ENCODE assay signal across 16 cellular contexts in the genomic region with DNA sequence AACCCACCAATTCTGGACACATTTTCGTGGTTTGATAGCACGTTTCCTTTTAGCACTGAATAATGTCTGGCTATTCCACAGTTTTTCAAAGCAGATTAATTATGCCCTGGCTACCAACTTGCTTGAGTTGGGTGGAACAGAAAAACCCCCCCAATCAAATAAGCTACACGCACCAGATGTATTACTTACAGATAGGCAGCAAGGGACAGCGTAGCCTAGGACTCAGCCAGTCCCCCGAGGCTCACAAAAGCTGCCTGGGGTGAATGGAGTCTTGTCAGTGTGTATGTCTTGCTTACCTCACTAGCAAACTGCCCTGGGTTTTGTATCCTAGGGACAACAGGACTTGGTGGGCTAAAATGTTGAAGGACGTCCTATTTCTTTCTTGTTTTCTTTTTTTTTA. TPM values are rescaled to one million over a fixed set of nuclear protein-coding genes. Genes with fewer than 3 reads are reported as not detected.
DNase-seq lines count a peak whose midpoint lies in the region; ATAC-seq and TF ChIP-seq lines count a peak whose summit lies in the region.
"Had no signal": no experiment of that assay in that cellular context is flagged by ENCODE, and none has a peak within 500 bp of the region (broad histone marks: within the 10 kb centered on the region; RNA-seq: fewer than 3 reads in every experiment).

No MANE protein-coding gene starts in this region.

- no peak for TF ChIP-seq POLR2A in vagina (IDR thresholded peaks at IDR 0.05)

- POLR2A ChIA-PET in WTC11 (lab: Charles Lee): interaction anchor here (0.9 kb wide), 1 partner anchor 46 kb away, joined by 3 read pairs; no protein-coding TSS in a partner anchor

- H3K4me1 Mint-ChIP-seq in activated naive CD8-positive, alpha-beta T cell (ENCODE audit: low read depth): peaks cover 6% of the 10 kb centered on the region
- H3K4me1 Mint-ChIP-seq in activated naive CD8-positive, alpha-beta T cell treated with anti-CD3 and anti-CD28 coated beads for 36 hours: no peaks in the 10 kb centered on the region
- H3K4me1 Mint-ChIP-seq in WTC11 (no peaks in the 10 kb centered on the region), naive B cell (peaks cover 0 to 6% (median 5%) of the 10 kb centered on the region in 3 donors)

- no peaks in the 10 kb centered on the region for H3K9me3 Mint-ChIP-seq in activated naive CD8-positive, alpha-beta T cell (ENCODE audit: low read depth)
- peaks cover 6% of the 10 kb centered on the region for H3K9me3 Mint-ChIP-seq in activated naive CD8-positive, alpha-beta T cell treated with anti-CD3 and anti-CD28 coated beads for 36 hours
- H3K9me3 Mint-ChIP-seq in WTC11: peaks cover 18% of the 10 kb centered on the region
- peaks cover 0 to 17% (median 11%) of the 10 kb centered on the region in 7 donors for H3K9me3 Mint-ChIP-seq in naive B cell

- H3K27ac ChIP-seq in vagina: peak overlapping the region; percentile 6
- H3K27ac ChIP-seq: gastroesophageal sphincter, suprapubic skin had no signal

- no peak overlapping the region for H3K27ac Mint-ChIP-seq in activated naive CD8-positive, alpha-beta T cell
- no peak overlapping the region for H3K27ac Mint-ChIP-seq in activated naive CD8-positive, alpha-beta T cell treated with anti-CD3 and anti-CD28 coated beads for 36 hours
- peak overlapping the region; percentile 63 for H3K27ac Mint-ChIP-seq in WTC11
- peak overlapping the region in 4 of 6 donors; percentile 20 to 94 (median 50) for H3K27ac Mint-ChIP-seq in naive B cell
- H3K27ac Mint-ChIP-seq: activated T-helper 2 cell treated with anti-CD3 and anti-CD28 coated beads, Interferon-gamma antibody, Interleukin-2, Interleukin-4, amounts not matched to agents 10 μg/mL and 5 μg/mL and 100 μg/mL, durations not matched to agents 14 hours and 24 hours and 36 hours had no signal

- no peak for DNase-seq in activated naive CD8-positive, alpha-beta T cell treated with anti-CD3 and anti-CD28 coated beads for 36 hours
- DNase-seq in WTC11 (ENCODE audit: low spot score) (no peak), naive B cell (no peak), vagina (ENCODE audit: extremely low spot score in 2 of 2) (no peak), hepatic stellate cell (ENCODE audit: low spot score) (no peak)
- no peak for DNase-seq in activated naive CD4-positive, alpha-beta T cell treated with Interleukin-2 at 50 U/mL for 16 hours
- DNase-seq: activated CD8-positive, alpha-beta memory T cell treated with anti-CD3 and anti-CD28 coated beads for 24 hours; GF-D8; NCI-H1694; NCI-H446 had no signal

- no peak overlapping the region for H3K4me3 ChIP-seq in vagina
- H3K4me3 ChIP-seq: gastroesophageal sphincter, lung, suprapubic skin had no signal

- CTCF ChIA-PET in WTC11 (lab: Charles Lee): interaction anchor here (0.8 to 2.8 kb wide), 9 partner anchors 11 to 86 kb away, joined by 3 to 14 read pairs (median 4); a partner anchor contains a TSS

- intact Hi-C loops in vagina (cut with DNase I): no loop called here

- H3K36me3 ChIP-seq in vagina: no peaks in the 10 kb centered on the region
- H3K36me3 ChIP-seq: gastroesophageal sphincter, suprapubic skin had no signal

- TF ChIP-seq CTCF in WTC11 (IDR thresholded peaks at IDR 0.05): no peak
- TF ChIP-seq CTCF in vagina (IDR thresholded peaks at IDR 0.05): no peak

- H3K4me3 Mint-ChIP-seq in activated naive CD8-positive, alpha-beta T cell: peak overlapping the region; percentile 27
- no peak overlapping the region for H3K4me3 Mint-ChIP-seq in activated naive CD8-positive, alpha-beta T cell treated with anti-CD3 and anti-CD28 coated beads for 36 hours
- H3K4me3 Mint-ChIP-seq in WTC11 (no peak overlapping the region), naive B cell (peak overlapping the region in 3 of 8 donors; percentile 21 to 61 (median 45))

- ATAC-seq in WTC11 (0 out of 2 replicates have a peak, but pooled peaks have one; percentile 22), naive B cell (ENCODE audit: low read depth in 2 of 2) (peak in 1 of 2 donors; percentile 66), GM19324 (IDR thresholded peaks at IDR 0.05; ENCODE audit: low FRiP score, unreplicated experiment) (no peak)
- ATAC-seq: gastroesophageal sphincter had no signal

- no peaks in the 10 kb centered on the region for H3K4me1 ChIP-seq in vagina
- H3K4me1 ChIP-seq: gastroesophageal sphincter, suprapubic skin had no signal

- H3K27me3 ChIP-seq in vagina: no peaks in the 10 kb centered on the region

- H3K9me3 ChIP-seq in vagina: no peaks in the 10 kb centered on the region

- H3K36me3 Mint-ChIP-seq in activated naive CD8-positive, alpha-beta T cell: no peaks in the 10 kb centered on the region
- peaks cover 2% of the 10 kb centered on the region for H3K36me3 Mint-ChIP-seq in activated naive CD8-positive, alpha-beta T cell treated with anti-CD3 and anti-CD28 coated beads for 36 hours
- peaks cover 13% of the 10 kb centered on the region for H3K36me3 Mint-ChIP-seq in WTC11
- H3K36me3 Mint-ChIP-seq in naive B cell: peaks cover 0 to 8% of the 10 kb centered on the region in 2 donors

- peaks cover 19% of the 10 kb centered on the region for H3K27me3 Mint-ChIP-seq in activated naive CD8-positive, alpha-beta T cell
- peaks cover 25% of the 10 kb centered on the region for H3K27me3 Mint-ChIP-seq in activated naive CD8-positive, alpha-beta T cell treated with anti-CD3 and anti-CD28 coated beads for 36 hours
- peaks cover 7% of the 10 kb centered on the region for H3K27me3 Mint-ChIP-seq in WTC11 (ENCODE audit: low read depth)
- peaks cover 19 to 35% (median 25%) of the 10 kb centered on the region in 3 donors for H3K27me3 Mint-ChIP-seq in naive B cell

TF ChIP-seq in WTC11, 78 proteins besides CTCF, POLR2A, EP300 and RAD21 (continues in another document):
- TF ChIP-seq JUN (CRISPR knock-in tag; IDR thresholded peaks at IDR 0.05) (no peak), TEAD4 (CRISPR knock-in tag; IDR thresholded peaks at IDR 0.05) (no peak), TP53 (CRISPR knock-in tag; IDR thresholded peaks at IDR 0.05) (no peak), ATF1 (CRISPR knock-in tag; IDR thresholded peaks at IDR 0.05) (no peak), JAZF1 (CRISPR knock-in tag; IDR thresholded peaks at IDR 0.05) (no peak), MXD4 (CRISPR knock-in tag; IDR thresholded peaks at IDR 0.05; ENCODE audit: borderline replicate concordance) (no peak), ZNF416 (CRISPR knock-in tag; IDR thresholded peaks at IDR 0.05) (no peak)
- TF ChIP-seq, protein P1, sequence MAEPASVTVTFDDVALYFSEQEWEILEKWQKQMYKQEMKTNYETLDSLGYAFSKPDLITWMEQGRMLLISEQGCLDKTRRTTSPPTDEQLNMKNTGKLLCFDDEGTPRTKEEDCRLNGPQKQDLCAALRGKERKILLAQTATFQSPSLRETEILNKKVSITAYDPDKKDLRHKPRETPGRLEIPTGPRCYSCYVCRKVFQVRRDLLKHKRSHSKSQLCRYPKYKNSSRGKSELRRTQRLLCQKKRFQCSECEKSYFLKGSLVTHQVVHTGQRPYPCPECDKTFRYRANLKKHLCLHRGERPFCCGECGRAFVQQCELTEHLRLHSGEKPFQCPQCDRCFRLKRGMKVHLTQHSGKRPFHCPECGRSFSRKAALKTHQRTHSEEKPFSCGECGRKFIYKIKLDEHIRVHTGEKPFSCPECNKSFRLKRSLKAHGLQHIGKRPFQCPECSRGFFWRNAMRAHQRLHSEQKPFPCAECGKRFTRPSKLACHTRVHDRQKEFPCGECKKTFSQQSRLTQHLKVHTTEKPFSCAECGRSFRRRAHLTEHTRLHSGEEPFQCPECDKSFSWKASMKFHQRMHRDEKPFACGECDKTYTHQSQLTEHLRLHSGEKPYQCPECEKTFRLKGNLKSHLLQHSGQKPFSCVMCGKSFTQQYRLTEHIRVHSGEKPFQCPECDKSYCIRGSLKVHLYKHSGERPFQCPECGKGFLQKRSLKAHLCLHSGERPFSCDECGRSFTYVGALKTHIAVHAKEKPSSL (CRISPR knock-in tag; conservative IDR thresholded peaks at IDR 0.05): no peak
- TF ChIP-seq, protein P2, sequence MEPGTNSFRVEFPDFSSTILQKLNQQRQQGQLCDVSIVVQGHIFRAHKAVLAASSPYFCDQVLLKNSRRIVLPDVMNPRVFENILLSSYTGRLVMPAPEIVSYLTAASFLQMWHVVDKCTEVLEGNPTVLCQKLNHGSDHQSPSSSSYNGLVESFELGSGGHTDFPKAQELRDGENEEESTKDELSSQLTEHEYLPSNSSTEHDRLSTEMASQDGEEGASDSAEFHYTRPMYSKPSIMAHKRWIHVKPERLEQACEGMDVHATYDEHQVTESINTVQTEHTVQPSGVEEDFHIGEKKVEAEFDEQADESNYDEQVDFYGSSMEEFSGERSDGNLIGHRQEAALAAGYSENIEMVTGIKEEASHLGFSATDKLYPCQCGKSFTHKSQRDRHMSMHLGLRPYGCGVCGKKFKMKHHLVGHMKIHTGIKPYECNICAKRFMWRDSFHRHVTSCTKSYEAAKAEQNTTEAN (CRISPR knock-in tag; IDR thresholded peaks at IDR 0.05): no peak
- TF ChIP-seq, protein P3, sequence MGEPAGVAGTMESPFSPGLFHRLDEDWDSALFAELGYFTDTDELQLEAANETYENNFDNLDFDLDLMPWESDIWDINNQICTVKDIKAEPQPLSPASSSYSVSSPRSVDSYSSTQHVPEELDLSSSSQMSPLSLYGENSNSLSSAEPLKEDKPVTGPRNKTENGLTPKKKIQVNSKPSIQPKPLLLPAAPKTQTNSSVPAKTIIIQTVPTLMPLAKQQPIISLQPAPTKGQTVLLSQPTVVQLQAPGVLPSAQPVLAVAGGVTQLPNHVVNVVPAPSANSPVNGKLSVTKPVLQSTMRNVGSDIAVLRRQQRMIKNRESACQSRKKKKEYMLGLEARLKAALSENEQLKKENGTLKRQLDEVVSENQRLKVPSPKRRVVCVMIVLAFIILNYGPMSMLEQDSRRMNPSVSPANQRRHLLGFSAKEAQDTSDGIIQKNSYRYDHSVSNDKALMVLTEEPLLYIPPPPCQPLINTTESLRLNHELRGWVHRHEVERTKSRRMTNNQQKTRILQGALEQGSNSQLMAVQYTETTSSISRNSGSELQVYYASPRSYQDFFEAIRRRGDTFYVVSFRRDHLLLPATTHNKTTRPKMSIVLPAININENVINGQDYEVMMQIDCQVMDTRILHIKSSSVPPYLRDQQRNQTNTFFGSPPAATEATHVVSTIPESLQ (CRISPR knock-in tag; IDR thresholded peaks at IDR 0.05): no peak

RNA-seq across cellular contexts. Expression of a gene that starts 12.2 kb away (rescaled TPM):
- not detected for total RNA-seq in activated naive CD8-positive, alpha-beta T cell treated with anti-CD3 and anti-CD28 coated beads for 36 hours
- total RNA-seq in WTC11 (2021): 37.6 to 42.8 TPM (median 38.5 TPM) in 3 replicates
- under 1 TPM; 0.21 to 0.52 (median 0.41) TPM for polyA plus RNA-seq in naive B cell (ENCODE audit: low read depth in 6 of 6)
- total RNA-seq in vagina: 7.6 TPM

Comparison
In these comparisons a context has a peak if more than half of its experiments do, and no peak if none do; other contexts are left out.
1. H3K27ac Mint-ChIP-seq: peak in WTC11 (single experiment) and naive B cell (4 of 6); none in activated naive CD8-positive, alpha-beta T cell (single experiment) and activated naive CD8-positive, alpha-beta T cell treated with anti-CD3 and anti-CD28 coated beads for 36 hours (single experiment).